ENCODE assay signal across 28 cellular contexts in genomic region chr11:126914941-126915340, GRCh38.
DNase-seq lines count a peak whose midpoint lies in the region; ATAC-seq and TF ChIP-seq lines count a peak whose summit lies in the region.
"Had no signal": no experiment of that assay in that cellular context is flagged by ENCODE, and none has a peak within 500 bp of the region (broad histone marks: within the 10 kb centered on the region; RNA-seq: fewer than 3 reads in every experiment).

No MANE protein-coding gene starts in this region.

- no peak overlapping the region for H2AFZ ChIP-seq in GM23248

- DNase-seq in AG08396 (ENCODE audit: low spot score) = peak; percentile 16
- peak; percentile 60 for DNase-seq in GM23248
- no peak for DNase-seq in chondrocyte (ENCODE audit: low spot score)
- peak; percentile 24 for DNase-seq in hepatic stellate cell (ENCODE audit: low spot score)
- DNase-seq in left colon = no peak
- DNase-seq in NCI-H2029 (lab: John Stamatoyannopoulos, UW) = no peak
- DNase-seq in Calu3 = no peak
- DNase-seq: activated CD4-positive, alpha-beta T cell treated with anti-CD3 and anti-CD28 coated beads for 1 hour; activated CD8-positive, alpha-beta T cell treated with anti-CD3 and anti-CD28 coated beads, Interleukin-2, amount 10 ng/mL, durations not matched to agents 7 days and 5 days; aorta; CD4-positive, alpha-beta memory T cell; DMS 273 treated with DMSO at 0.1 percent for 48 hours; dorsolateral prefrontal cortex; foreskin keratinocyte; heart left ventricle; NCI-H1436 treated with DMSO at 0.1 percent for 48 hours; NCI-H2107; NCI-H510A; OCI-M1; spleen had no signal

- BruUV-seq in Calu3 (replicated peaks; lab: Mats Ljungman, UMichigan) = no TSS peak

- TF ChIP-seq CTCF in chondrocyte (IDR thresholded peaks at IDR 0.05) (no peak), Calu3 (IDR thresholded peaks at IDR 0.05; ENCODE audit: unreplicated experiment) (no peak)

- H3K4me2 ChIP-seq in GM23248 (ENCODE audit: unreplicated experiment) = peak overlapping the region; percentile 64
- H3K4me2 ChIP-seq: KMS-11 had no signal

- H3K36me3 Mint-ChIP-seq in chondrocyte (ENCODE audit: low read depth) (no peaks in the 10 kb centered on the region), Calu3 (ENCODE audit: insufficient read depth, unreplicated experiment) (no peaks in the 10 kb centered on the region)
- H3K36me3 Mint-ChIP-seq: activated naive CD4-positive, alpha-beta T cell treated with anti-CD3 and anti-CD28 coated beads, Interleukin-2, amount 50 U/mL, for 24 hours; CD4-positive, alpha-beta memory T cell had no signal

- H3K36me3 ChIP-seq in GM23248 (ENCODE audit: low read depth) = no peaks in the 10 kb centered on the region
- H3K36me3 ChIP-seq: heart left ventricle, right atrium auricular region, spleen had no signal

- peak overlapping the region; percentile 51 for H3K9ac ChIP-seq in GM23248
- H3K9ac ChIP-seq: KMS-11 had no signal

- H3F3A ChIP-seq in GM23248 (ENCODE audit: insufficient read depth) = peaks cover 43% of the 10 kb centered on the region

- peaks cover 74% of the 10 kb centered on the region for H3K79me2 ChIP-seq in GM23248 (ENCODE audit: insufficient read depth)

- H3K4me1 ChIP-seq in GM23248 (ENCODE audit: insufficient read depth) = peaks cover 40% of the 10 kb centered on the region
- H3K4me1 ChIP-seq: heart left ventricle, right atrium auricular region, spleen had no signal

- H3K27me3 Mint-ChIP-seq in chondrocyte (ENCODE audit: low read depth) (no peaks in the 10 kb centered on the region), Calu3 (ENCODE audit: unreplicated experiment) (no peaks in the 10 kb centered on the region)
- H3K27me3 Mint-ChIP-seq: activated naive CD4-positive, alpha-beta T cell treated with anti-CD3 and anti-CD28 coated beads, Interleukin-2, amount 50 U/mL, for 24 hours; CD4-positive, alpha-beta memory T cell; central memory CD8-positive, alpha-beta T cell had no signal

- H3K4me3 Mint-ChIP-seq in chondrocyte (ENCODE audit: unreplicated experiment) (no peak overlapping the region), Calu3 (ENCODE audit: low read depth, unreplicated experiment) (no peak overlapping the region)
- H3K4me3 Mint-ChIP-seq: activated CD8-positive, alpha-beta T cell treated with anti-CD3 and anti-CD28 coated beads, Interleukin-2, amount 10 ng/mL, durations not matched to agents 7 days and 5 days; activated naive CD4-positive, alpha-beta T cell treated with anti-CD3 and anti-CD28 coated beads, Interleukin-2, amount 50 U/mL, for 24 hours; CD4-positive, alpha-beta memory T cell; central memory CD8-positive, alpha-beta T cell; neural crest cell; T-helper 1 cell treated with Interleukin-12 subunit alpha and Interleukin-12 subunit beta and Interleukin-4 antibody, amounts not matched to agents 30 μg/mL and 1 μg/mL, for 36 hours had no signal

- H3K27ac ChIP-seq in GM23248 = peak overlapping the region; percentile 80
- H3K27ac ChIP-seq: foreskin keratinocyte, heart left ventricle, KMS-11, right atrium auricular region, spleen had no signal

- no peaks in the 10 kb centered on the region for H3K27me3 ChIP-seq in GM23248 (replicated peaks; ENCODE audit: insufficient read depth)
- H3K27me3 ChIP-seq: dorsolateral prefrontal cortex, foreskin keratinocyte, heart left ventricle, right atrium auricular region, spleen had no signal

- intact Hi-C loops in left colon (cut with DNase I, micrococcal nuclease) = no loop called here
- intact Hi-C loops in Calu3 (cut with micrococcal nuclease; ENCODE audit: unreplicated experiment) = no loop called here

- WGBS in GM23248 (ENCODE audit: low coverage in 1 of 2, low lambda C conversion rate in 2 of 2, missing lambda C conversion rate in 2 of 2), 2 experiments = 18 to 31% methylated on average over 1 of the region's 1 CpG

- peaks cover 11% of the 10 kb centered on the region for H3K4me1 Mint-ChIP-seq in chondrocyte (ENCODE audit: low read depth)
- peaks cover 7% of the 10 kb centered on the region for H3K4me1 Mint-ChIP-seq in Calu3 (ENCODE audit: low read depth, unreplicated experiment)
- H3K4me1 Mint-ChIP-seq: activated naive CD4-positive, alpha-beta T cell treated with anti-CD3 and anti-CD28 coated beads, Interleukin-2, amount 50 U/mL, for 24 hours; CD4-positive, alpha-beta memory T cell; central memory CD8-positive, alpha-beta T cell had no signal

- in situ Hi-C loops in GM23248 (cut with MboI) = no loop called here

- H3K27ac Mint-ChIP-seq in chondrocyte (ENCODE audit: unreplicated experiment) (peak overlapping the region; percentile 57), Calu3 (ENCODE audit: unreplicated experiment) (no peak overlapping the region)
- H3K27ac Mint-ChIP-seq: activated CD8-positive, alpha-beta T cell treated with anti-CD3 and anti-CD28 coated beads, Interleukin-2, amount 10 ng/mL, durations not matched to agents 7 days and 5 days; activated naive CD4-positive, alpha-beta T cell treated with anti-CD3 and anti-CD28 coated beads, Interleukin-2, amount 50 U/mL, for 24 hours; activated T-helper 2 cell treated with anti-CD3 and anti-CD28 coated beads, Interferon-gamma antibody, Interleukin-2, Interleukin-4, amounts not matched to agents 10 μg/mL and 5 μg/mL and 100 μg/mL, durations not matched to agents 14 hours and 24 hours and 36 hours; CD4-positive, alpha-beta memory T cell; T-helper 1 cell treated with Interleukin-12 subunit alpha and Interleukin-12 subunit beta and Interleukin-4 antibody, amounts not matched to agents 30 μg/mL and 1 μg/mL, for 36 hours had no signal

- no peaks in the 10 kb centered on the region for H3K9me3 ChIP-seq in GM23248 (ENCODE audit: low read depth)
- H3K9me3 ChIP-seq: heart left ventricle, right atrium auricular region, spleen had no signal

- no peaks in the 10 kb centered on the region for H3K9me2 ChIP-seq in GM23248 (ENCODE audit: insufficient read depth)

- H3K9me3 Mint-ChIP-seq in chondrocyte (ENCODE audit: low read depth) (no peaks in the 10 kb centered on the region), Calu3 (ENCODE audit: low read depth, unreplicated experiment) (no peaks in the 10 kb centered on the region)
- H3K9me3 Mint-ChIP-seq: activated naive CD4-positive, alpha-beta T cell treated with anti-CD3 and anti-CD28 coated beads, Interleukin-2, amount 50 U/mL, for 24 hours; central memory CD8-positive, alpha-beta T cell; T-helper 1 cell treated with Interleukin-12 subunit alpha and Interleukin-12 subunit beta and Interleukin-4 antibody, amounts not matched to agents 30 μg/mL and 1 μg/mL, for 36 hours had no signal

- no peak for ATAC-seq in left colon
- ATAC-seq in HG02840 (IDR thresholded peaks at IDR 0.05; ENCODE audit: low FRiP score, unreplicated experiment) = no peak
- ATAC-seq: activated CD8-positive, alpha-beta T cell treated with anti-CD3 and anti-CD28 coated beads, Interleukin-2, amount 10 ng/mL, durations not matched to agents 7 days and 5 days; foreskin keratinocyte; heart left ventricle had no signal

- no peaks in the 10 kb centered on the region for H4K20me1 ChIP-seq in GM23248 (ENCODE audit: insufficient read depth)

- CTCF ChIA-PET in Calu3 (lab: Charles Lee) = no interaction called here

- no peak overlapping the region for H3K4me3 ChIP-seq in GM23248
- H3K4me3 ChIP-seq: dorsolateral prefrontal cortex, heart left ventricle, right atrium auricular region, spleen had no signal

Comparison
In these comparisons a context has a peak if more than half of its experiments do, and no peak if none do; other contexts are left out.
1. DNase-seq: peak in AG08396 (single experiment), GM23248 (single experiment) and hepatic stellate cell (single experiment); none in chondrocyte (single experiment), left colon (0 of 2), NCI-H2029 (single experiment) and Calu3 (single experiment).